ENCODE assay signal across 8 cellular contexts in the genomic region with DNA sequence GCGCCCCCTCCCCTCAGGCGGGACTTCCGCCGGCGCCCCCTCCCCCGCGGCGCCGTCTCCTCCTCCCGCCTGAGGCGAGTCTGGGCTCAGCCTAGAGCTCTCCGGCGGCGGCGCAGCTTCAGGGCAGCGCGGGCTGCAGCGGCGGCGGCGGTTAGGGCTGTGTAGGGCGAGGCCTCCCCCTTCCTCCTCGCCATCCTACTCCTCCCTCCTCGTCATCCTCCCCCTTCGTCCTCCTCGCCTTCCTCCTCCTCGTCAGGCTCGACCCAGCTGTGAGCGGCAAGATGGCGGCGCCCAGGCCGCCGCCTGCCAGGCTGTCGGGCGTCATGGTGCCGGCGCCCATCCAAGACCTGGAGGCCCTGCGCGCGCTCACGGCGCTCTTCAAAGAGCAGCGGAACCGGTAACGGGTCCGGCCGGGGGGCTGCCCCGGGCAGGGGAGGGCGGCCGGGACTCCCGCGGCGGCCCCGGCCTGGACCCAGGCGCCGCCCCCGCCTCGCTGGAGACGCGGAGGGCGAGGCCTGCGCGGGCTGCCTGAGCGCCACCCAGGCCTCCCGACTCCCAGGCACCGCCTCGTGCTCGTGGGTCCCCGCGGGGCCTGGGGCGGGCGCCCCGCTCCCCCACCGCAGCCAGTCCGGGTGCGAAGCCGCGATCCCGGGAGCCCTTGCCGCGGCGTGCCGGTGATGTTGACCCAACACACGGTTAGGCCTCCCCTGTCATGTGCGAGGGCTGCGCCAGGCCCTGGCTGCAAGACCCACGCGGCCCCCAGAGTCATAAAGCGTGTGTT. TPM values are rescaled to one million over a fixed set of nuclear protein-coding genes. Genes with fewer than 3 reads are reported as not detected.
DNase-seq lines count a peak whose midpoint lies in the region; ATAC-seq and TF ChIP-seq lines count a peak whose summit lies in the region.

Gene ATXN10, plus strand, starts transcription at position 52 of the 781 bp plus-strand sequence. Its CDS starts 230 bp downstream, at position 282.

- WGBS in lower leg skin, 2 donors, result 0 to 1% methylated on average over 30 to 68 of the region's 89 CpGs

- DNase-seq in NCI-H1436 (lab: John Stamatoyannopoulos, UW) (peak; percentile 76), NCI-H1436 treated with DMSO at 0.1 percent for 48 hours (lab: John Stamatoyannopoulos, UW) (no peak), NCI-H524 treated with DMSO at 0.1 percent for 48 hours (lab: John Stamatoyannopoulos, UW) (peak; percentile 29), lower leg skin (ENCODE audit: low spot score in 2 of 2) (peak; percentile 32 to 89)
- peak; percentile 74 to 80 for DNase-seq in activated CD4-positive, alpha-beta T cell treated with anti-CD3 and anti-CD28 coated beads, Interleukin-2, amount 50 U/mL, for 48 hours
- peak; percentile 71 for DNase-seq in stimulated activated CD4-positive, alpha-beta T cell treated with anti-CD3 and anti-CD28 coated beads, Interleukin-4, amount 100 ng/mL, for 24 hours

- H3K9ac ChIP-seq in duodenal mucosa (ENCODE audit: low read depth in 1 of 2, low read length in 2 of 2), result peak within 1 kb of the TSS; percentile 58 to 68

- H3K36me3 ChIP-seq in duodenal mucosa (ENCODE audit: control insufficient read depth in 1 of 2, insufficient read depth in 2 of 2, low read length in 2 of 2), result no peaks in the 10 kb centered on the region

- H3K9me3 ChIP-seq in duodenal mucosa (ENCODE audit: control insufficient read depth in 1 of 2, low read length in 2 of 2), result no peaks in the 10 kb centered on the region

- peak within 1 kb of the TSS; percentile 69 for H3K27ac ChIP-seq in duodenal mucosa (ENCODE audit: low read depth, low read length)

- H3K4me3 ChIP-seq in duodenal mucosa (ENCODE audit: low read depth in 1 of 2, low read length in 2 of 2) (peak within 1 kb of the TSS; percentile 82 to 83), lower leg skin (ENCODE audit: low read depth, poor library complexity, severe bottlenecking) (peak within 1 kb of the TSS; percentile 70)

- ATAC-seq in HG03159 (IDR thresholded peaks at IDR 0.05; ENCODE audit: unreplicated experiment), result peak; percentile 58

- intact Hi-C loops in lower leg skin (cut with DNase I; ENCODE audit: low total_unique reads), result no loop called here

- H3K27me3 ChIP-seq in duodenal mucosa (ENCODE audit: control insufficient read depth in 1 of 2, insufficient read depth in 2 of 2, low read length in 2 of 2), result no peaks in the 10 kb centered on the region

- H3K4me1 ChIP-seq in duodenal mucosa (ENCODE audit: control insufficient read depth in 1 of 2, insufficient read depth in 2 of 2, low read length in 2 of 2), result peaks cover 10 to 18% of the 10 kb centered on the region in 2 donors

- TF ChIP-seq POLR2A in lower leg skin (IDR thresholded peaks at IDR 0.05), result no peak

- no peak for TF ChIP-seq CTCF in lower leg skin (IDR thresholded peaks at IDR 0.05)

RNA-seq across cellular contexts. Expression of gene ATXN10, which starts in this region (rescaled TPM):
- 10 to 100 TPM; 35.5 to 83.3 (median 51.1) TPM for total RNA-seq in lower leg skin
